ENCODE assay signal across 1 cellular context in the genomic region with DNA sequence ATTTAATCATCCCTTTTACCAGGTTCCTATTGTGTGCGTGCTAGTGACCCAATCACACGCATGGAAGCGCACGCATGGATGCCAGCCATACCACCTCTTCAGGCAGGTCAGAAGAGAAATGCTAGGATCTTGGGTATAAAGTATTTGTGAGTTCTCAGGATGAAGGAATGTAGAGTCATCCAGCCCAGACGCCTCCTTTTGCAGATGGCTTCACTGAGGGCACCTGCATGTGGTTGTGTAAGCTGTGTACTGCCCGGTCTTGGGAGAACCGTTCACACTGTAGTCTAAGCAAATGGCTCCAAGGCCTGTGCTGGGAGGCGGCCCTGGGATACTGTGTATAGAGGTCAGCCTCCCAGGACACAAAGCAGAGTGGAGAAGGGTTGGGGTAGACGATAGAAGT.
TF ChIP-seq lines count a peak whose summit lies in the region.

No MANE protein-coding gene starts in this region.

TF ChIP-seq in HepG2, 621 proteins besides CTCF, POLR2A, EP300 and RAD21 (continued from another document):
- TF ChIP-seq, protein P1, sequence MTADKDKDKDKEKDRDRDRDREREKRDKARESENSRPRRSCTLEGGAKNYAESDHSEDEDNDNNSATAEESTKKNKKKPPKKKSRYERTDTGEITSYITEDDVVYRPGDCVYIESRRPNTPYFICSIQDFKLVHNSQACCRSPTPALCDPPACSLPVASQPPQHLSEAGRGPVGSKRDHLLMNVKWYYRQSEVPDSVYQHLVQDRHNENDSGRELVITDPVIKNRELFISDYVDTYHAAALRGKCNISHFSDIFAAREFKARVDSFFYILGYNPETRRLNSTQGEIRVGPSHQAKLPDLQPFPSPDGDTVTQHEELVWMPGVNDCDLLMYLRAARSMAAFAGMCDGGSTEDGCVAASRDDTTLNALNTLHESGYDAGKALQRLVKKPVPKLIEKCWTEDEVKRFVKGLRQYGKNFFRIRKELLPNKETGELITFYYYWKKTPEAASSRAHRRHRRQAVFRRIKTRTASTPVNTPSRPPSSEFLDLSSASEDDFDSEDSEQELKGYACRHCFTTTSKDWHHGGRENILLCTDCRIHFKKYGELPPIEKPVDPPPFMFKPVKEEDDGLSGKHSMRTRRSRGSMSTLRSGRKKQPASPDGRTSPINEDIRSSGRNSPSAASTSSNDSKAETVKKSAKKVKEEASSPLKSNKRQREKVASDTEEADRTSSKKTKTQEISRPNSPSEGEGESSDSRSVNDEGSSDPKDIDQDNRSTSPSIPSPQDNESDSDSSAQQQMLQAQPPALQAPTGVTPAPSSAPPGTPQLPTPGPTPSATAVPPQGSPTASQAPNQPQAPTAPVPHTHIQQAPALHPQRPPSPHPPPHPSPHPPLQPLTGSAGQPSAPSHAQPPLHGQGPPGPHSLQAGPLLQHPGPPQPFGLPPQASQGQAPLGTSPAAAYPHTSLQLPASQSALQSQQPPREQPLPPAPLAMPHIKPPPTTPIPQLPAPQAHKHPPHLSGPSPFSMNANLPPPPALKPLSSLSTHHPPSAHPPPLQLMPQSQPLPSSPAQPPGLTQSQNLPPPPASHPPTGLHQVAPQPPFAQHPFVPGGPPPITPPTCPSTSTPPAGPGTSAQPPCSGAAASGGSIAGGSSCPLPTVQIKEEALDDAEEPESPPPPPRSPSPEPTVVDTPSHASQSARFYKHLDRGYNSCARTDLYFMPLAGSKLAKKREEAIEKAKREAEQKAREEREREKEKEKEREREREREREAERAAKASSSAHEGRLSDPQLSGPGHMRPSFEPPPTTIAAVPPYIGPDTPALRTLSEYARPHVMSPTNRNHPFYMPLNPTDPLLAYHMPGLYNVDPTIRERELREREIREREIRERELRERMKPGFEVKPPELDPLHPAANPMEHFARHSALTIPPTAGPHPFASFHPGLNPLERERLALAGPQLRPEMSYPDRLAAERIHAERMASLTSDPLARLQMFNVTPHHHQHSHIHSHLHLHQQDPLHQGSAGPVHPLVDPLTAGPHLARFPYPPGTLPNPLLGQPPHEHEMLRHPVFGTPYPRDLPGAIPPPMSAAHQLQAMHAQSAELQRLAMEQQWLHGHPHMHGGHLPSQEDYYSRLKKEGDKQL (CRISPR knock-in tag; IDR thresholded peaks at IDR 0.05; ENCODE audit: low read depth): no peak
- TF ChIP-seq ZNF883 (CRISPR knock-in tag; IDR thresholded peaks at IDR 0.05; ENCODE audit: not compliant biosample characterization): no peak
- TF ChIP-seq, protein P2, sequence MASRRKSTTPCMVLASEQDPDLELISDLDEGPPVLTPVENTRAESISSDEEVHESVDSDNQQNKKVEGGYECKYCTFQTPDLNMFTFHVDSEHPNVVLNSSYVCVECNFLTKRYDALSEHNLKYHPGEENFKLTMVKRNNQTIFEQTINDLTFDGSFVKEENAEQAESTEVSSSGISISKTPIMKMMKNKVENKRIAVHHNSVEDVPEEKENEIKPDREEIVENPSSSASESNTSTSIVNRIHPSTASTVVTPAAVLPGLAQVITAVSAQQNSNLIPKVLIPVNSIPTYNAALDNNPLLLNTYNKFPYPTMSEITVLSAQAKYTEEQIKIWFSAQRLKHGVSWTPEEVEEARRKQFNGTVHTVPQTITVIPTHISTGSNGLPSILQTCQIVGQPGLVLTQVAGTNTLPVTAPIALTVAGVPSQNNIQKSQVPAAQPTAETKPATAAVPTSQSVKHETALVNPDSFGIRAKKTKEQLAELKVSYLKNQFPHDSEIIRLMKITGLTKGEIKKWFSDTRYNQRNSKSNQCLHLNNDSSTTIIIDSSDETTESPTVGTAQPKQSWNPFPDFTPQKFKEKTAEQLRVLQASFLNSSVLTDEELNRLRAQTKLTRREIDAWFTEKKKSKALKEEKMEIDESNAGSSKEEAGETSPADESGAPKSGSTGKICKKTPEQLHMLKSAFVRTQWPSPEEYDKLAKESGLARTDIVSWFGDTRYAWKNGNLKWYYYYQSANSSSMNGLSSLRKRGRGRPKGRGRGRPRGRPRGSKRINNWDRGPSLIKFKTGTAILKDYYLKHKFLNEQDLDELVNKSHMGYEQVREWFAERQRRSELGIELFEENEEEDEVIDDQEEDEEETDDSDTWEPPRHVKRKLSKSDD (CRISPR knock-in tag; IDR thresholded peaks at IDR 0.05; ENCODE audit: low read depth): no peak
- no peak for TF ChIP-seq SSRP1 (CRISPR knock-in tag; IDR thresholded peaks at IDR 0.05)
- no peak for TF ChIP-seq RFXAP (CRISPR knock-in tag; IDR thresholded peaks at IDR 0.05; ENCODE audit: borderline replicate concordance)
- no peak for TF ChIP-seq RORA (CRISPR knock-in tag; IDR thresholded peaks at IDR 0.05)
- TF ChIP-seq IRX3 (CRISPR knock-in tag; IDR thresholded peaks at IDR 0.05; ENCODE audit: borderline replicate concordance, low read depth): no peak
- TF ChIP-seq DMAP1 (CRISPR knock-in tag; IDR thresholded peaks at IDR 0.05): no peak
- no peak for TF ChIP-seq KDM2A (CRISPR knock-in tag; IDR thresholded peaks at IDR 0.05; ENCODE audit: borderline replicate concordance, low read depth)
- TF ChIP-seq, protein P3, sequence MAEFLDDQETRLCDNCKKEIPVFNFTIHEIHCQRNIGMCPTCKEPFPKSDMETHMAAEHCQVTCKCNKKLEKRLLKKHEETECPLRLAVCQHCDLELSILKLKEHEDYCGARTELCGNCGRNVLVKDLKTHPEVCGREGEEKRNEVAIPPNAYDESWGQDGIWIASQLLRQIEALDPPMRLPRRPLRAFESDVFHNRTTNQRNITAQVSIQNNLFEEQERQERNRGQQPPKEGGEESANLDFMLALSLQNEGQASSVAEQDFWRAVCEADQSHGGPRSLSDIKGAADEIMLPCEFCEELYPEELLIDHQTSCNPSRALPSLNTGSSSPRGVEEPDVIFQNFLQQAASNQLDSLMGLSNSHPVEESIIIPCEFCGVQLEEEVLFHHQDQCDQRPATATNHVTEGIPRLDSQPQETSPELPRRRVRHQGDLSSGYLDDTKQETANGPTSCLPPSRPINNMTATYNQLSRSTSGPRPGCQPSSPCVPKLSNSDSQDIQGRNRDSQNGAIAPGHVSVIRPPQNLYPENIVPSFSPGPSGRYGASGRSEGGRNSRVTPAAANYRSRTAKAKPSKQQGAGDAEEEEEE (CRISPR knock-in tag; IDR thresholded peaks at IDR 0.05; ENCODE audit: borderline replicate concordance): no peak
- no peak for TF ChIP-seq ZNF746 (CRISPR knock-in tag; IDR thresholded peaks at IDR 0.05)
- no peak for TF ChIP-seq ZNF547 (CRISPR knock-in tag; IDR thresholded peaks at IDR 0.05)
- TF ChIP-seq MED8 (CRISPR knock-in tag; IDR thresholded peaks at IDR 0.05; ENCODE audit: insufficient replicate concordance): no peak
